In genomic region chr15:42720071-42720470, GRCh38 we compare ENCODE assay signal across 21 cellular contexts. TPM values are rescaled to one million over a fixed set of nuclear protein-coding genes. Genes with fewer than 3 reads are reported as not detected.
A peak's percentile ranks its signal among the peaks of the same experiment; 100 is the strongest.
DNase-seq lines count a peak whose midpoint lies in the region; ATAC-seq and TF ChIP-seq lines count a peak whose summit lies in the region.
"Had no signal": no experiment of that assay in that cellular context is flagged by ENCODE, and none has a peak within 500 bp of the region (broad histone marks: within the 10 kb centered on the region; RNA-seq: fewer than 3 reads in every experiment).

No MANE protein-coding gene starts in this region.

- H3K27me3 ChIP-seq in breast epithelium (no peaks in the 10 kb centered on the region), endodermal cell (ENCODE audit: control insufficient read depth, insufficient read depth, low read length, poor library complexity, severe bottlenecking) (no peaks in the 10 kb centered on the region)
- H3K27me3 ChIP-seq: upper lobe of left lung had no signal

- H3K4me3 ChIP-seq in breast epithelium (no peak overlapping the region), endodermal cell (ENCODE audit: low read length) (no peak overlapping the region)
- H3K4me3 ChIP-seq: A549, HAP-1, psoas muscle, SK-N-MC, upper lobe of left lung had no signal

- no peaks in the 10 kb centered on the region for H3K4me1 ChIP-seq in breast epithelium
- peaks cover 11% of the 10 kb centered on the region for H3K4me1 ChIP-seq in endodermal cell (ENCODE audit: control insufficient read depth, insufficient read depth, low read length)
- H3K4me1 ChIP-seq: A549, HAP-1, psoas muscle had no signal

- H3K4me1 Mint-ChIP-seq in MCF 10A (ENCODE audit: insufficient read depth, unreplicated experiment) (no peaks in the 10 kb centered on the region), type B pancreatic cell (ENCODE audit: unreplicated experiment) (no peaks in the 10 kb centered on the region), endodermal cell (peaks cover 14% of the 10 kb centered on the region)
- H3K4me1 Mint-ChIP-seq in activated CD8-positive, alpha-beta T cell treated with anti-CD3 and anti-CD28 coated beads, Interleukin-2, amount 10 ng/mL, durations not matched to agents 7 days and 5 days (ENCODE audit: low read depth) = no peaks in the 10 kb centered on the region
- H3K4me1 Mint-ChIP-seq: activated CD4-positive, alpha-beta T cell treated with anti-CD3 and anti-CD28 coated beads for 36 hours; B cell had no signal

- no peak overlapping the region for H3K9ac ChIP-seq in endodermal cell (ENCODE audit: extremely low read depth, low read length, poor library complexity, severe bottlenecking)

- intact Hi-C loops in MCF 10A (cut with micrococcal nuclease) = no loop called here
- intact Hi-C loops in breast epithelium (cut with DNase I; ENCODE audit: low total_unique reads) = no loop called here

- H3K4me3 Mint-ChIP-seq in MCF 10A (ENCODE audit: unreplicated experiment) = no peak overlapping the region
- no peak overlapping the region for H3K4me3 Mint-ChIP-seq in activated CD8-positive, alpha-beta T cell treated with anti-CD3 and anti-CD28 coated beads, Interleukin-2, amount 10 ng/mL, durations not matched to agents 7 days and 5 days
- no peak overlapping the region for H3K4me3 Mint-ChIP-seq in type B pancreatic cell
- no peak overlapping the region for H3K4me3 Mint-ChIP-seq in endodermal cell
- H3K4me3 Mint-ChIP-seq: activated CD4-positive, alpha-beta T cell treated with anti-CD3 and anti-CD28 coated beads for 36 hours; activated naive CD8-positive, alpha-beta T cell; B cell had no signal

- no peak overlapping the region for H3K27ac ChIP-seq in breast epithelium
- H3K27ac ChIP-seq in epithelial cell of prostate = peak overlapping the region; percentile 43
- no peak overlapping the region for H3K27ac ChIP-seq in endodermal cell (ENCODE audit: low read depth, low read length)
- H3K27ac ChIP-seq: A549, psoas muscle, SK-N-MC had no signal

- peaks cover 33% of the 10 kb centered on the region for H3K36me3 Mint-ChIP-seq in MCF 10A (ENCODE audit: insufficient read depth, unreplicated experiment)
- peaks cover 23% of the 10 kb centered on the region for H3K36me3 Mint-ChIP-seq in activated CD8-positive, alpha-beta T cell treated with anti-CD3 and anti-CD28 coated beads, Interleukin-2, amount 10 ng/mL, durations not matched to agents 7 days and 5 days (ENCODE audit: low read depth)
- peaks cover 5% of the 10 kb centered on the region for H3K36me3 Mint-ChIP-seq in type B pancreatic cell
- peaks cover 21% of the 10 kb centered on the region for H3K36me3 Mint-ChIP-seq in endodermal cell (ENCODE audit: low read depth)
- H3K36me3 Mint-ChIP-seq: activated naive CD8-positive, alpha-beta T cell had no signal

- H3K27ac Mint-ChIP-seq in MCF 10A (ENCODE audit: low read depth, unreplicated experiment) (peak overlapping the region; percentile 94), type B pancreatic cell (peak overlapping the region; percentile 13), endodermal cell (no peak overlapping the region)
- peak overlapping the region; percentile 2 for H3K27ac Mint-ChIP-seq in activated CD8-positive, alpha-beta T cell treated with anti-CD3 and anti-CD28 coated beads, Interleukin-2, amount 10 ng/mL, durations not matched to agents 7 days and 5 days
- H3K27ac Mint-ChIP-seq: activated CD4-positive, alpha-beta T cell treated with anti-CD3 and anti-CD28 coated beads for 36 hours; B cell had no signal

- WGBS in endodermal cell (ENCODE audit: insufficient coverage in 1 of 2, insufficient read length in 1 of 2), 2 experiments = 94 to 100% methylated on average over 1 to 3 of the region's 3 CpGs

- TF ChIP-seq CTCF in MCF 10A (IDR thresholded peaks at IDR 0.05; ENCODE audit: unreplicated experiment) (no peak), breast epithelium (IDR thresholded peaks at IDR 0.05) (no peak), type B pancreatic cell (conservative IDR thresholded peaks at IDR 0.05) (no peak), endodermal cell (conservative IDR thresholded peaks at IDR 0.05) (no peak)

- H3K9me3 ChIP-seq in breast epithelium (no peaks in the 10 kb centered on the region), endodermal cell (ENCODE audit: control insufficient read depth, low read length) (no peaks in the 10 kb centered on the region)
- H3K9me3 ChIP-seq: A549, HAP-1, psoas muscle, upper lobe of left lung had no signal

- BruUV-seq in MCF 10A (replicated peaks; lab: Mats Ljungman, UMichigan) = no TSS peak

- POLR2A ChIA-PET in MCF 10A (lab: Yijun Ruan, JAX) = interaction anchor here (0.6 to 1.0 kb wide), 2 partner anchors 201 to 650 kb away, joined by 3 to 5 read pairs; no protein-coding TSS in a partner anchor
- POLR2A ChIA-PET in activated CD8-positive, alpha-beta T cell treated with anti-CD3 and anti-CD28 coated beads, Interleukin-2, amount 10 ng/mL, durations not matched to agents 7 days and 5 days (lab: Charles Lee) = interaction anchor here (1.1 kb wide), 1 partner anchor 17 kb away, joined by 3 read pairs; no protein-coding TSS in a partner anchor

- H3K9me3 Mint-ChIP-seq in MCF 10A (ENCODE audit: unreplicated experiment) (no peaks in the 10 kb centered on the region), type B pancreatic cell (no peaks in the 10 kb centered on the region), endodermal cell (no peaks in the 10 kb centered on the region)
- no peaks in the 10 kb centered on the region for H3K9me3 Mint-ChIP-seq in activated CD8-positive, alpha-beta T cell treated with anti-CD3 and anti-CD28 coated beads, Interleukin-2, amount 10 ng/mL, durations not matched to agents 7 days and 5 days (ENCODE audit: insufficient read depth)

- CTCF ChIA-PET in MCF 10A (lab: Yijun Ruan, JAX) = interaction anchor here (0.6 to 2.0 kb wide), 5 partner anchors 16 to 206 kb away, joined by 3 to 5 read pairs (median 3); no protein-coding TSS in a partner anchor
- CTCF ChIA-PET in activated CD8-positive, alpha-beta T cell treated with anti-CD3 and anti-CD28 coated beads, Interleukin-2, amount 10 ng/mL, durations not matched to agents 7 days and 5 days (lab: Charles Lee) = no interaction called here

- no peak for ATAC-seq in activated CD8-positive, alpha-beta T cell treated with anti-CD3 and anti-CD28 coated beads, Interleukin-2, amount 10 ng/mL, durations not matched to agents 7 days and 5 days
- no peak for ATAC-seq in GM18502 (IDR thresholded peaks at IDR 0.05; ENCODE audit: poor library complexity, unreplicated experiment)
- ATAC-seq: A549; activated CD4-positive, alpha-beta T cell treated with anti-CD3 and anti-CD28 coated beads for 36 hours; psoas muscle had no signal

- no peaks in the 10 kb centered on the region for H3K27me3 Mint-ChIP-seq in MCF 10A (ENCODE audit: insufficient read depth, unreplicated experiment)
- no peaks in the 10 kb centered on the region for H3K27me3 Mint-ChIP-seq in activated CD8-positive, alpha-beta T cell treated with anti-CD3 and anti-CD28 coated beads, Interleukin-2, amount 10 ng/mL, durations not matched to agents 7 days and 5 days (ENCODE audit: low read depth)
- H3K27me3 Mint-ChIP-seq in type B pancreatic cell = no peaks in the 10 kb centered on the region
- H3K27me3 Mint-ChIP-seq in endodermal cell (ENCODE audit: insufficient read depth) = no peaks in the 10 kb centered on the region
- H3K27me3 Mint-ChIP-seq: activated CD4-positive, alpha-beta T cell treated with anti-CD3 and anti-CD28 coated beads for 36 hours; activated naive CD8-positive, alpha-beta T cell; B cell had no signal

- no peaks in the 10 kb centered on the region for H3K36me3 ChIP-seq in breast epithelium
- peaks cover 25% of the 10 kb centered on the region for H3K36me3 ChIP-seq in endodermal cell (ENCODE audit: control insufficient read depth, insufficient read depth, low read length)

- no peak for TF ChIP-seq POLR2A in breast epithelium (IDR thresholded peaks at IDR 0.05)

- no peak for DNase-seq in MCF 10A (ENCODE audit: unreplicated experiment)
- DNase-seq in breast epithelium (ENCODE audit: low spot score in 2 of 2) = no peak
- no peak for DNase-seq in activated CD8-positive, alpha-beta T cell treated with anti-CD3 and anti-CD28 coated beads, Interleukin-2, amount 10 ng/mL, durations not matched to agents 7 days and 5 days
- no peak for DNase-seq in epithelial cell of prostate (ENCODE audit: low read depth, low spot score)
- no peak for DNase-seq in type B pancreatic cell (ENCODE audit: extremely low spot score, unreplicated experiment)
- no peak for DNase-seq in endodermal cell
- no peak for DNase-seq in COR-L47 (lab: John Stamatoyannopoulos, UW)
- DNase-seq: activated CD4-positive, alpha-beta T cell treated with anti-CD3 and anti-CD28 coated beads for 36 hours; DND-41; NCI-H1092; NCI-H187; NCI-H69; psoas muscle; T-helper 2 cell; upper lobe of left lung had no signal

RNA-seq across cellular contexts. Expression of gene CDAN1, which starts 16.9 kb away (rescaled TPM):
- 9.5 and 14.8 TPM in 2 replicates for total RNA-seq in MCF 10A (2022)
- total RNA-seq in breast epithelium = 10 to 100 TPM in 2 of 3 donors, 1 to 10 TPM in 1; 8.8 to 15.2 (median 14.7) TPM
- 10 to 100 TPM; 21.6 to 25.0 TPM for total RNA-seq in activated CD8-positive, alpha-beta T cell treated with anti-CD3 and anti-CD28 coated beads, Interleukin-2, amount 10 ng/mL, durations not matched to agents 7 days and 5 days
- total RNA-seq in type B pancreatic cell (ENCODE audit: low replicate concordance) = 25.8 and 37.2 TPM in 2 replicates
- 10 to 100 TPM; 26.5 to 38.2 TPM for total RNA-seq in endodermal cell
- polyA plus RNA-seq in endodermal cell (2013, experiment 1 of 2) = 14.9 TPM
- polyA plus RNA-seq in endodermal cell (2013, experiment 2 of 2) = 12.8 TPM
